In the genomic region with DNA sequence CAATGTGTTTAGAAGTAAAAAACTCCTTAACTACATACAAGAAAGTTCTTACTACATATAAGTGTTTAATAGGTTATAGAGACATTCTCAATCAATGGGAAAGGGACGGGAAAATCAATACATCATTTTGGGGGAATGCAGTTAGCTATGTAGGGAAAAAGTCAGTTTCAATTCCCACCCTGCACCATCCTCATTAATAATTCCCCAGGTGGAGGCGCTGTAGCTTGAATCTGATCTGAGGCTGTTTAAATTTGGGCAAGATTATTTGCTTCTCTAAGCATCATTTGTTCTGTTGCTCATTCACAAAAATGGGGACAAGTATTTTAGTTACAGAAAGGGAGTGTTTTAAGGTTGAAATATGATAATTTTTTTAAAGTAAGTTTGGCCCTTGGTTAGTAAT, we compare ENCODE assay signal across 1 cellular context.
TF ChIP-seq lines count a peak whose summit lies in the region.

No MANE protein-coding gene starts in this region.

TF ChIP-seq in SK-N-SH, 30 proteins besides CTCF, POLR2A, EP300 and RAD21 (continued from another document):
- TF ChIP-seq, protein P1, sequence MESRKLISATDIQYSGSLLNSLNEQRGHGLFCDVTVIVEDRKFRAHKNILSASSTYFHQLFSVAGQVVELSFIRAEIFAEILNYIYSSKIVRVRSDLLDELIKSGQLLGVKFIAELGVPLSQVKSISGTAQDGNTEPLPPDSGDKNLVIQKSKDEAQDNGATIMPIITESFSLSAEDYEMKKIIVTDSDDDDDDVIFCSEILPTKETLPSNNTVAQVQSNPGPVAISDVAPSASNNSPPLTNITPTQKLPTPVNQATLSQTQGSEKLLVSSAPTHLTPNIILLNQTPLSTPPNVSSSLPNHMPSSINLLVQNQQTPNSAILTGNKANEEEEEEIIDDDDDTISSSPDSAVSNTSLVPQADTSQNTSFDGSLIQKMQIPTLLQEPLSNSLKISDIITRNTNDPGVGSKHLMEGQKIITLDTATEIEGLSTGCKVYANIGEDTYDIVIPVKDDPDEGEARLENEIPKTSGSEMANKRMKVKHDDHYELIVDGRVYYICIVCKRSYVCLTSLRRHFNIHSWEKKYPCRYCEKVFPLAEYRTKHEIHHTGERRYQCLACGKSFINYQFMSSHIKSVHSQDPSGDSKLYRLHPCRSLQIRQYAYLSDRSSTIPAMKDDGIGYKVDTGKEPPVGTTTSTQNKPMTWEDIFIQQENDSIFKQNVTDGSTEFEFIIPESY (IDR thresholded peaks at IDR 0.05; ENCODE audit: borderline replicate concordance, low read depth) = no peak
- no peak for TF ChIP-seq FOSL2 (IDR thresholded peaks at IDR 0.05; ENCODE audit: borderline replicate concordance, low read depth)
- TF ChIP-seq NFIC (IDR thresholded peaks at IDR 0.05; ENCODE audit: borderline replicate concordance) = no peak
- no peak for TF ChIP-seq CHD2 (IDR thresholded peaks at IDR 0.05; ENCODE audit: low read length, partially characterized antibody)
- TF ChIP-seq RFX5 (IDR thresholded peaks at IDR 0.05; ENCODE audit: low read length) = no peak
- no peak for TF ChIP-seq TCF12 (IDR thresholded peaks at IDR 0.05)
- TF ChIP-seq, protein P2, sequence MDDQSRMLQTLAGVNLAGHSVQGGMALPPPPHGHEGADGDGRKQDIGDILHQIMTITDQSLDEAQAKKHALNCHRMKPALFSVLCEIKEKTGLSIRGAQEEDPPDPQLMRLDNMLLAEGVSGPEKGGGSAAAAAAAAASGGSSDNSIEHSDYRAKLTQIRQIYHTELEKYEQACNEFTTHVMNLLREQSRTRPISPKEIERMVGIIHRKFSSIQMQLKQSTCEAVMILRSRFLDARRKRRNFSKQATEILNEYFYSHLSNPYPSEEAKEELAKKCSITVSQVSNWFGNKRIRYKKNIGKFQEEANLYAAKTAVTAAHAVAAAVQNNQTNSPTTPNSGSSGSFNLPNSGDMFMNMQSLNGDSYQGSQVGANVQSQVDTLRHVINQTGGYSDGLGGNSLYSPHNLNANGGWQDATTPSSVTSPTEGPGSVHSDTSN (IDR thresholded peaks at IDR 0.05) = no peak
